ENCODE assay signal across 30 cellular contexts in genomic region chr5:80609692-80610091, GRCh38. TPM values are rescaled to one million over a fixed set of nuclear protein-coding genes. Genes with fewer than 3 reads are reported as not detected.
"Had no signal": no experiment of that assay in that cellular context is flagged by ENCODE, and none has a peak within 500 bp of the region (broad histone marks: within the 10 kb centered on the region; RNA-seq: fewer than 3 reads in every experiment).

No MANE protein-coding gene starts in this region.

- H3K36me3 ChIP-seq: stomach, suprapubic skin, thoracic aorta, thyroid gland, tibial artery, tibial nerve, transverse colon, upper lobe of left lung, upper lobe of right lung, uterus, vagina had no signal

- FAIRE-seq: urothelium cell line had no signal

- H3K9me3 ChIP-seq: stomach, suprapubic skin, testis, thyroid gland, upper lobe of left lung, upper lobe of right lung, uterus, vagina had no signal

- H3K27ac ChIP-seq: stomach, suprapubic skin, testis, thoracic aorta, thyroid gland, tibial artery, tibial nerve, transverse colon, upper lobe of right lung, uterus, vagina had no signal

- H3K27me3 ChIP-seq: stomach, suprapubic skin, testis, thyroid gland, tibial artery, tibial nerve, transverse colon, upper lobe of left lung, upper lobe of right lung, uterus, vagina had no signal

- ATAC-seq: stimulated activated effector memory CD8-positive, alpha-beta T cell treated with anti-CD3 and anti-CD28 coated beads, Interleukin-12 subunit alpha, Interleukin-12 subunit beta, amount 100 ng/mL, for 72 hours; stimulated activated memory B cell treated with anti-CD40 and anti-IgM and Interleukin-4, amounts not matched to agents 10 μg/mL and 1 μg/mL and 100 μg/mL, for 72 hours; stimulated activated naive B cell treated with anti-CD40 and anti-IgM and Interleukin-4, amounts not matched to agents 10 μg/mL and 1 μg/mL and 100 μg/mL, for 72 hours; stimulated activated naive CD8-positive, alpha-beta T cell treated with anti-CD3 and anti-CD28 coated beads, Interleukin-15, amount 100 ng/mL, for 72 hours; stimulated activated naive CD8-positive, alpha-beta T cell treated with anti-CD3 and anti-CD28 coated beads, Interleukin-15, Interleukin-2, amounts not matched to agents 100 U/mL and 50 U/mL, for 24 hours; upper lobe of right lung had no signal

- H3K4me3 ChIP-seq: stomach, suprapubic skin, testis, thoracic aorta, thyroid gland, tibial artery, tibial nerve, transverse colon, upper lobe of left lung, upper lobe of right lung, uterus, vagina had no signal

- H3K4me1 ChIP-seq: stomach, suprapubic skin, testis, thyroid gland, tibial artery, tibial nerve, transverse colon, upper lobe of left lung, upper lobe of right lung, uterus, vagina had no signal

- DNase-seq: stimulated activated CD4-positive, alpha-beta T cell treated with anti-CD3 and anti-CD28 coated beads, Interleukin-2, amount 100 ng/mL, for 48 hours; stimulated activated CD4-positive, alpha-beta T cell treated with anti-CD3 and anti-CD28 coated beads, Interleukin-4, amount 100 ng/mL, for 1 hour; stimulated activated CD4-positive, alpha-beta T cell treated with anti-CD3 and anti-CD28 coated beads, Interleukin-4, amount 100 ng/mL, for 24 hours; stimulated activated CD4-positive, alpha-beta T cell treated with anti-CD3 and anti-CD28 coated beads, Interleukin-4, amount 100 ng/mL, for 4 hours; stimulated activated CD8-positive, alpha-beta memory T cell treated with anti-CD3 and anti-CD28 coated beads, Interleukin-4, amount 100 ng/mL, for 48 hours; stimulated activated naive B cell treated with anti-CD40 and anti-IgM and Interleukin-4, amounts not matched to agents 10 μg/mL and 1 μg/mL and 100 μg/mL, for 72 hours; stimulated activated naive CD4-positive, alpha-beta T cell; stimulated activated naive CD4-positive, alpha-beta T cell treated with Interleukin-2 at 50 U/mL for 16 hours; stimulated activated naive CD8-positive, alpha-beta T cell treated with anti-CD3 and anti-CD28 coated beads, Interleukin-15, amount 100 ng/mL, for 72 hours; stimulated activated naive CD8-positive, alpha-beta T cell treated with anti-CD3 and anti-CD28 coated beads, Interleukin-15, Interleukin-2, amounts not matched to agents 100 U/mL and 50 U/mL, for 24 hours; stomach; substantia nigra; testis; thyroid gland; tibial artery; transverse colon; trophoblast cell; upper lobe of left lung; upper lobe of right lung; uterus had no signal

RNA-seq across cellular contexts. Expression of gene ANKRD34B, which starts 39.6 kb away (rescaled TPM):
- total RNA-seq: stomach, subcutaneous adipose tissue, suprapubic skin, thoracic aorta, thyroid gland, tibial nerve, transverse colon, ureter, urinary bladder, uterus, vagina had no signal
- polyA plus RNA-seq: stomach, urinary bladder had no signal
